In genomic region chr6:46129634-46130505, GRCh38 we compare ENCODE assay signal across 1 cellular context.
TF ChIP-seq lines count a peak whose summit lies in the region.

Gene ENPP4, plus strand, starts transcription at chr6:46129989. Its CDS starts 9,595 bp downstream, at chr6:46139584.

TF ChIP-seq in IMR-90, 13 proteins besides CTCF, POLR2A, EP300 and RAD21 (continued from another document):
- TF ChIP-seq USF2 (IDR thresholded peaks at IDR 0.05; ENCODE audit: low read depth, low read length) (no peak), CEBPB (IDR thresholded peaks at IDR 0.05; ENCODE audit: low read depth, low read length) (no peak), CHD1 (IDR thresholded peaks at IDR 0.05; ENCODE audit: low read depth, low read length) (no peak), NFE2L2 (IDR thresholded peaks at IDR 0.05; ENCODE audit: low read depth, low read length) (no peak), MAFK (IDR thresholded peaks at IDR 0.05; ENCODE audit: low read depth, low read length) (no peak), BHLHE40 (IDR thresholded peaks at IDR 0.05; ENCODE audit: low read depth, low read length) (no peak)
